9 cellular contexts compared by ENCODE assay signal in the genomic region with DNA sequence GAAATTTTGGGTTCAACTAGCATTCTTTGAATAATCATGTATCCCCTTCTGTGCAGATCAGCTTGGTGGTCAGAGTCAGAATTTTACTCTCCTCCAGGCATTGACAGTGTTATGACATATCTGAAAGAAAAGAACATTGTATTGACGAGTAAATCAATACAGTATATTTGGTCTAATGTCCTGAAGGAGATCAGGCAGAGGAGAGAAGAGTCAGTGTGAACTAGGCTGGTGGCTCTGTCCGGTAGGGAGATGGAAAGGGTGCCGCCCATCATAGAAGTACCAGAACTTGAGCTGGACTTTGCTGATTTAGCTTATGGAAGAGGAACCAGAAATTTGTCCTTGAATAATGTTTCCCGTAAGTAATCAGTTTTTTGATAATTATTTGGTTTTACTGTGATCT. TPM values are rescaled to one million over a fixed set of nuclear protein-coding genes. Genes with fewer than 3 reads are reported as not detected.
A peak's percentile ranks its signal among the peaks of the same experiment; 100 is the strongest.
DNase-seq lines count a peak whose midpoint lies in the region; ATAC-seq, FAIRE-seq and TF ChIP-seq lines count a peak whose summit lies in the region.
"Had no signal": no experiment of that assay in that cellular context is flagged by ENCODE, and none has a peak within 500 bp of the region (broad histone marks: within the 10 kb centered on the region; RNA-seq: fewer than 3 reads in every experiment).

A gene (plus strand): TSS at position 301 of the 400 bp plus-strand sequence. CDS start 555 bp downstream, outside the sequence.

- ATAC-seq in SK-N-SH treated with all-trans-retinoic acid at 6 μM for 48 hours (no peak), GM21447 (IDR thresholded peaks at IDR 0.05; ENCODE audit: unreplicated experiment) (no peak)
- ATAC-seq in activated naive CD8-positive, alpha-beta T cell treated with anti-CD3 and anti-CD28 coated beads, Interleukin-2, amount 50 U/mL, for 24 hours, result no peak
- no peak for ATAC-seq in stimulated activated memory B cell treated with anti-CD40 and anti-IgM and Interleukin-4, amounts not matched to agents 10 μg/mL and 1 μg/mL and 100 μg/mL, for 72 hours

- no peaks in the 10 kb centered on the region for H3K9me3 Mint-ChIP-seq in activated naive CD8-positive, alpha-beta T cell treated with anti-CD3 and anti-CD28 coated beads, Interleukin-2, amount 50 U/mL, for 24 hours
- H3K9me3 Mint-ChIP-seq in stimulated activated memory B cell treated with anti-CD40 and anti-IgM and Interleukin-4, amounts not matched to agents 10 μg/mL and 1 μg/mL and 100 μg/mL, for 72 hours, result no peaks in the 10 kb centered on the region

- H3K27ac ChIP-seq in SK-N-SH (ENCODE audit: low read depth in 2 of 2, low read length in 1 of 2) (no peak within 1 kb of the TSS), keratinocyte (ENCODE audit: control insufficient read depth, insufficient read depth, low read length) (no peak within 1 kb of the TSS)
- H3K27ac ChIP-seq: 22Rv1 had no signal

- peaks cover 43% of the 10 kb centered on the region for H3K27me3 Mint-ChIP-seq in activated naive CD8-positive, alpha-beta T cell treated with anti-CD3 and anti-CD28 coated beads, Interleukin-2, amount 50 U/mL, for 24 hours
- H3K27me3 Mint-ChIP-seq in stimulated activated memory B cell treated with anti-CD40 and anti-IgM and Interleukin-4, amounts not matched to agents 10 μg/mL and 1 μg/mL and 100 μg/mL, for 72 hours, result no peaks in the 10 kb centered on the region

- H3K36me3 ChIP-seq in SK-N-SH (replicated peaks in 1 of 2; ENCODE audit: control insufficient read depth in 1 of 2, insufficient read depth in 2 of 2, low read length in 1 of 2) (no peaks in the 10 kb centered on the region), keratinocyte (ENCODE audit: control insufficient read depth in 2 of 2, extremely low read depth in 1 of 2, insufficient read depth in 2 of 2, low read length in 2 of 2) (no peaks in the 10 kb centered on the region)

- no peak for TF ChIP-seq EP300 in SK-N-SH (IDR thresholded peaks at IDR 0.05; ENCODE audit: borderline replicate concordance in 1 of 2, low read depth in 1 of 2, low read length in 1 of 2)

- H3K4me2 ChIP-seq in SK-N-SH, result peak within 1 kb of the TSS; percentile 28; the same call in 1 of the 2 replicates
- H3K4me2 ChIP-seq in keratinocyte (ENCODE audit: control insufficient read depth, extremely low read depth, insufficient read depth, low read depth, low read length), result peak within 1 kb of the TSS; percentile 56

- H3K79me2 ChIP-seq in SK-N-SH (ENCODE audit: insufficient read depth) (no peaks in the 10 kb centered on the region), keratinocyte (ENCODE audit: control insufficient read depth, insufficient read depth, low read length) (no peaks in the 10 kb centered on the region)

- no peak for DNase-seq in SK-N-SH
- DNase-seq in activated naive CD8-positive, alpha-beta T cell treated with anti-CD3 and anti-CD28 coated beads, Interleukin-2, amount 50 U/mL, for 24 hours, result no peak
- DNase-seq in keratinocyte (ENCODE audit: low read depth, low spot score), result no peak
- DNase-seq in DMS153 treated with DMSO at 0.1 percent for 48 hours (lab: John Stamatoyannopoulos, UW; ENCODE audit: unreplicated experiment), result no peak
- DNase-seq in posterior vena cava (ENCODE audit: low spot score), result no peak

- peaks cover 24% of the 10 kb centered on the region for H3K4me1 Mint-ChIP-seq in activated naive CD8-positive, alpha-beta T cell treated with anti-CD3 and anti-CD28 coated beads, Interleukin-2, amount 50 U/mL, for 24 hours
- peaks cover 34% of the 10 kb centered on the region for H3K4me1 Mint-ChIP-seq in stimulated activated memory B cell treated with anti-CD40 and anti-IgM and Interleukin-4, amounts not matched to agents 10 μg/mL and 1 μg/mL and 100 μg/mL, for 72 hours

- H3K9me1 ChIP-seq in keratinocyte (ENCODE audit: control insufficient read depth, extremely low read depth, insufficient read depth, low read length), result no peaks in the 10 kb centered on the region

- dilution Hi-C loops in keratinocyte (cut with MboI; ENCODE audit: extremely low pct_ligation_motif_present, low sequenced_read_pairs), result no loop called here

- TF ChIP-seq CTCF in SK-N-SH (IDR thresholded peaks at IDR 0.05) (no peak), keratinocyte (optimal IDR thresholded peaks at IDR 0.05 in 1 of 3, IDR thresholded peaks at IDR 0.05 in 1 of 3, conservative IDR thresholded peaks at IDR 0.05 in 1 of 3; ENCODE audit: extremely low read depth in 1 of 3, insufficient read depth in 2 of 3, low read length in 3 of 3) (no peak)

- H3K27me3 ChIP-seq in SK-N-SH (ENCODE audit: insufficient read depth) (no peaks in the 10 kb centered on the region), keratinocyte (ENCODE audit: control insufficient read depth, extremely low read depth, insufficient read depth, low read length) (no peaks in the 10 kb centered on the region)

- no peak within 1 kb of the TSS for H3K9ac ChIP-seq in SK-N-SH
- H3K9ac ChIP-seq in keratinocyte (ENCODE audit: control insufficient read depth, extremely low read depth, insufficient read depth, low read length), result peak within 1 kb of the TSS; percentile 26

- H3K9me2 ChIP-seq in SK-N-SH, result no peaks in the 10 kb centered on the region

- 94% methylated on average over 4 of the region's 4 CpGs for WGBS in SK-N-SH (ENCODE audit: low lambda C conversion rate)

- no peak for FAIRE-seq in keratinocyte (lab: Jason Lieb, UNC)

- peak within 1 kb of the TSS; percentile 23 to 39; a peak in 2 of 4 replicates for H3K4me3 ChIP-seq in SK-N-SH (ENCODE audit: low read depth in 2 of 2, low read length in 1 of 2)
- peak within 1 kb of the TSS in 2 of 3 experiments; percentile 47 to 50 for H3K4me3 ChIP-seq in keratinocyte (ENCODE audit: control insufficient read depth in 2 of 3, extremely low read depth in 1 of 3, insufficient read depth in 2 of 3, low read depth in 1 of 3, low read length in 3 of 3)

- H3K27ac Mint-ChIP-seq in activated naive CD8-positive, alpha-beta T cell treated with anti-CD3 and anti-CD28 coated beads, Interleukin-2, amount 50 U/mL, for 24 hours, result peak within 1 kb of the TSS; percentile 14
- H3K27ac Mint-ChIP-seq in stimulated activated memory B cell treated with anti-CD40 and anti-IgM and Interleukin-4, amounts not matched to agents 10 μg/mL and 1 μg/mL and 100 μg/mL, for 72 hours, result peak within 1 kb of the TSS; percentile 88

- peak within 1 kb of the TSS; percentile 64 for H3K4me3 Mint-ChIP-seq in activated naive CD8-positive, alpha-beta T cell treated with anti-CD3 and anti-CD28 coated beads, Interleukin-2, amount 50 U/mL, for 24 hours
- peak within 1 kb of the TSS; percentile 82 for H3K4me3 Mint-ChIP-seq in stimulated activated memory B cell treated with anti-CD40 and anti-IgM and Interleukin-4, amounts not matched to agents 10 μg/mL and 1 μg/mL and 100 μg/mL, for 72 hours

- TF ChIP-seq RAD21 in SK-N-SH (IDR thresholded peaks at IDR 0.05; ENCODE audit: low read length), result no peak

- peaks cover 0 to 7% of the 10 kb centered on the region in 2 experiments; a peak in 1 of 4 replicates for H3K4me1 ChIP-seq in SK-N-SH (ENCODE audit: control insufficient read depth in 1 of 2, insufficient read depth in 2 of 2, low read depth in 1 of 2, low read length in 1 of 2)
- H3K4me1 ChIP-seq in keratinocyte (ENCODE audit: control insufficient read depth, extremely low read depth, insufficient read depth, low read length), result no peaks in the 10 kb centered on the region

- POLR2A ChIA-PET in SK-N-SH (lab: Yijun Ruan, JAX), result no interaction called here

- H3K36me3 Mint-ChIP-seq in activated naive CD8-positive, alpha-beta T cell treated with anti-CD3 and anti-CD28 coated beads, Interleukin-2, amount 50 U/mL, for 24 hours (ENCODE audit: low read depth), result no peaks in the 10 kb centered on the region
- no peaks in the 10 kb centered on the region for H3K36me3 Mint-ChIP-seq in stimulated activated memory B cell treated with anti-CD40 and anti-IgM and Interleukin-4, amounts not matched to agents 10 μg/mL and 1 μg/mL and 100 μg/mL, for 72 hours

- CTCF ChIA-PET in SK-N-SH (lab: Yijun Ruan, JAX), result interaction anchor here (0.7 to 1.4 kb wide), 4 partner anchors 16 to 187 kb away, joined by 3 to 4 read pairs (median 4); a partner anchor contains a TSS

- H3F3A ChIP-seq in SK-N-SH (replicated peaks; ENCODE audit: insufficient read depth), result no peaks in the 10 kb centered on the region

- H4K20me1 ChIP-seq in SK-N-SH (ENCODE audit: insufficient read depth) (no peaks in the 10 kb centered on the region), keratinocyte (ENCODE audit: control insufficient read depth, extremely low read depth, insufficient read depth, low read length) (no peaks in the 10 kb centered on the region)

- H2AFZ ChIP-seq in SK-N-SH (ENCODE audit: low read depth) (no peak within 1 kb of the TSS), keratinocyte (ENCODE audit: control insufficient read depth, low read length) (peak within 1 kb of the TSS; percentile 92)

- H3K9me3 ChIP-seq in SK-N-SH, result no peaks in the 10 kb centered on the region
- H3K9me3 ChIP-seq in keratinocyte (ENCODE audit: control insufficient read depth, low read depth, low read length), result no peaks in the 10 kb centered on the region

- intact Hi-C loops in posterior vena cava (cut with DNase I), result no loop called here

TF ChIP-seq in SK-N-SH, 30 proteins besides CTCF, POLR2A, EP300 and RAD21:
- no peak for TF ChIP-seq FOXM1 (IDR thresholded peaks at IDR 0.05; ENCODE audit: low read depth)
TF ChIP-seq in SK-N-SH: peak in this region for 0.

TF ChIP-seq in SK-N-SH treated with all-trans-retinoic acid at 6 μM for 48 hours, 23 proteins besides CTCF, POLR2A, EP300 and RAD21 (continues in another document):
- TF ChIP-seq TOX (CRISPR knock-in tag; IDR thresholded peaks at IDR 0.05; ENCODE audit: borderline replicate concordance) (no peak), PPARA (CRISPR knock-in tag; IDR thresholded peaks at IDR 0.05; ENCODE audit: borderline replicate concordance) (no peak), ZFP3 (CRISPR knock-in tag; IDR thresholded peaks at IDR 0.05) (no peak), ESRRG (CRISPR knock-in tag; IDR thresholded peaks at IDR 0.05) (no peak), ZC3H10 (CRISPR knock-in tag; IDR thresholded peaks at IDR 0.05) (no peak), RARB (CRISPR knock-in tag; IDR thresholded peaks at IDR 0.05) (no peak), TCF4 (CRISPR knock-in tag; IDR thresholded peaks at IDR 0.05; ENCODE audit: borderline replicate concordance) (no peak), ZNF8 (CRISPR knock-in tag; IDR thresholded peaks at IDR 0.05) (no peak)

RNA-seq across cellular contexts. Expression of the gene that starts here (rescaled TPM):
- polyA plus RNA-seq in SK-N-SH (2012; rRNA removed) (0.31 and 0.51 TPM in 2 replicates), keratinocyte (0.47 to 0.59 TPM (median 0.51 TPM) in 3 replicates)
- polyA plus RNA-seq in SK-N-SH (2012; cell fraction: cytosol; rRNA removed), result 0.39 and 0.71 TPM in 2 replicates
- polyA plus RNA-seq in SK-N-SH (2012; cell fraction: nucleus; rRNA removed), result 0.29 TPM in 1 of 2 replicates, not detected in the other
- polyA plus RNA-seq in keratinocyte (2011; ENCODE audit: low read depth), result 2.9 TPM
- polyA plus RNA-seq in keratinocyte (2011; cell fraction: cytosol; rRNA removed), result 0.82 and 1.7 TPM in 2 replicates
- 0.42 and 0.47 TPM in 2 replicates for polyA plus RNA-seq in keratinocyte (2011; cell fraction: nucleus; rRNA removed)
- 0.81 and 1.1 TPM in 2 replicates for polyA plus RNA-seq in keratinocyte (2012; ENCODE audit: low replicate concordance)
- polyA minus RNA-seq in keratinocyte, result not detected in 3 replicates
- not detected for polyA minus RNA-seq in keratinocyte (2011; cell fraction: cytosol; rRNA and poly(A)+ RNA removed)
- polyA minus RNA-seq in keratinocyte (2011; cell fraction: nucleus; rRNA and poly(A)+ RNA removed), result 0.53 and 0.62 TPM in 2 replicates
- 1 to 10 TPM; 2.4 to 5.4 TPM for total RNA-seq in posterior vena cava
